ENCODE assay signal across 8 cellular contexts in the genomic region with DNA sequence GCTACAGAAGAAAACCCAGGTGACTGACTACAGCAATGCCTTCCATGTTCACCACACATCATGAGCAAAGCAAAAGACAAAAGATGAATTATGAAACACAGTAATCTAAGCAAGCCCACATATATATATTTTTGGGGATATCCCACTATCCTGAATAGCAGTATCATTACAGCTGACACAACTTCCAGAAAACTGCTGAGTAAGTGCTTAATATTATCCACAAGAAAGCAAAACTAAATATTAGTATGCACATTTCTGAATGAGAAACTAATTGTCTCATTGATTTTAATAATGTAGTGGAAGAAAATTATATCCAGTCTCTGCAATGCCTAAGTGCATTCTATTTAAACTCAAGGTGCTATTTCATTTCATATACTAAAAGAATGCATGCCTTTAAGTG.
"Had no signal": no experiment of that assay in that cellular context is flagged by ENCODE, and none has a peak within 500 bp of the region (broad histone marks: within the 10 kb centered on the region; RNA-seq: fewer than 3 reads in every experiment).

No MANE protein-coding gene starts in this region.

- H3K27ac ChIP-seq: GM23248, KMS-11 had no signal

- H3K4me2 ChIP-seq: KMS-11 had no signal

- H3K4me3 Mint-ChIP-seq: H9 had no signal

- H3K4me3 ChIP-seq: GM23248 had no signal

- H2AFZ ChIP-seq: GM23248 had no signal

- H3K9ac ChIP-seq: GM23248, KMS-11 had no signal

- FAIRE-seq: HTR-8/SVneo had no signal

- DNase-seq: GM23248, GOT3, H9, HCEC 1CT, Karpas-422, KBM-7 had no signal

- H3K4me1 Mint-ChIP-seq: H9 had no signal

- H3K27ac Mint-ChIP-seq: H9 had no signal
